In genomic region chr16:25079637-25080375, GRCh38 we compare ENCODE assay signal across 32 cellular contexts.
"Had no signal": no experiment of that assay in that cellular context is flagged by ENCODE, and none has a peak within 500 bp of the region (broad histone marks: within the 10 kb centered on the region; RNA-seq: fewer than 3 reads in every experiment).

No MANE protein-coding gene starts in this region.

- H3K4me3 Mint-ChIP-seq: activated CD4-positive, alpha-beta T cell treated with anti-CD3 and anti-CD28 coated beads, Interleukin-2, amount 10 ng/mL, durations not matched to agents 24 days and 14 days; activated CD8-positive, alpha-beta T cell treated with anti-CD3 and anti-CD28 coated beads for 36 hours; activated naive CD8-positive, alpha-beta T cell treated with anti-CD3 and anti-CD28 coated beads for 36 hours; activated T-cell treated with anti-CD3 and anti-CD28 coated beads, Interleukin-2, amount 50 U/mL, for 72 hours; activated T-helper 17 cell treated with anti-CD3 and anti-CD28 coated beads, Interleukin-2, amount 50 U/mL, for 72 hours had no signal

- H3K4me2 ChIP-seq: PC-9 had no signal

- H3K9me3 Mint-ChIP-seq: activated CD8-positive, alpha-beta T cell treated with anti-CD3 and anti-CD28 coated beads for 36 hours; activated naive CD8-positive, alpha-beta T cell treated with anti-CD3 and anti-CD28 coated beads for 36 hours; activated T-cell treated with anti-CD3 and anti-CD28 coated beads, Interleukin-2, amount 50 U/mL, for 72 hours; activated T-helper 17 cell treated with anti-CD3 and anti-CD28 coated beads, Interleukin-2, amount 50 U/mL, for 72 hours had no signal

- H3K27ac Mint-ChIP-seq: activated CD4-positive, alpha-beta T cell treated with anti-CD3 and anti-CD28 coated beads, Interleukin-2, amount 10 ng/mL, durations not matched to agents 24 days and 14 days; activated CD8-positive, alpha-beta T cell treated with anti-CD3 and anti-CD28 coated beads for 36 hours; activated naive CD8-positive, alpha-beta T cell treated with anti-CD3 and anti-CD28 coated beads for 36 hours; activated T-cell treated with anti-CD3 and anti-CD28 coated beads, Interleukin-2, amount 50 U/mL, for 72 hours; activated T-helper 17 cell treated with anti-CD3 and anti-CD28 coated beads, Interleukin-2, amount 50 U/mL, for 72 hours had no signal

- H3K27me3 ChIP-seq: brain microvascular endothelial cell had no signal

- ATAC-seq: activated CD8-positive, alpha-beta T cell treated with anti-CD3 and anti-CD28 coated beads for 36 hours; activated T-cell treated with anti-CD3 and anti-CD28 coated beads, Interleukin-2, amount 50 U/mL, for 72 hours; activated T-helper 17 cell treated with anti-CD3 and anti-CD28 coated beads, Interleukin-2, amount 50 U/mL, for 72 hours; Right ventricle myocardium inferior had no signal

- H3K36me3 ChIP-seq: brain microvascular endothelial cell had no signal

- H3K4me1 Mint-ChIP-seq: activated CD4-positive, alpha-beta T cell treated with anti-CD3 and anti-CD28 coated beads, Interleukin-2, amount 10 ng/mL, durations not matched to agents 24 days and 14 days; activated naive CD8-positive, alpha-beta T cell treated with anti-CD3 and anti-CD28 coated beads for 36 hours; activated T-helper 17 cell treated with anti-CD3 and anti-CD28 coated beads, Interleukin-2, amount 50 U/mL, for 72 hours had no signal

- H3K4me3 ChIP-seq: PC-9 had no signal

- H3K36me3 Mint-ChIP-seq: activated naive CD8-positive, alpha-beta T cell treated with anti-CD3 and anti-CD28 coated beads for 36 hours had no signal

- H2AFZ ChIP-seq: PC-9 had no signal

- H3K27ac ChIP-seq: brain microvascular endothelial cell, PC-9, RWPE1 had no signal

- H3K27me3 Mint-ChIP-seq: activated CD4-positive, alpha-beta T cell treated with anti-CD3 and anti-CD28 coated beads, Interleukin-2, amount 10 ng/mL, durations not matched to agents 24 days and 14 days; activated CD8-positive, alpha-beta T cell treated with anti-CD3 and anti-CD28 coated beads for 36 hours; activated naive CD8-positive, alpha-beta T cell treated with anti-CD3 and anti-CD28 coated beads for 36 hours; activated T-helper 17 cell treated with anti-CD3 and anti-CD28 coated beads, Interleukin-2, amount 50 U/mL, for 72 hours had no signal

- DNase-seq: activated CD4-positive, alpha-beta T cell treated with anti-CD3 and anti-CD28 coated beads, Interleukin-2, amount 10 ng/mL, durations not matched to agents 24 days and 14 days; activated CD4-positive, alpha-beta T cell treated with anti-CD3 and anti-CD28 coated beads, Interleukin-2, amount 50 U/mL, for 4 hours; activated CD8-positive, alpha-beta T cell treated with anti-CD3 and anti-CD28 coated beads for 36 hours; activated effector memory CD4-positive, alpha-beta T cell treated with anti-CD3 and anti-CD28 coated beads, Interleukin-2, amount 50 U/mL, for 16 hours; activated naive CD4-positive, alpha-beta T cell; activated naive CD4-positive, alpha-beta T cell treated with anti-CD3 and anti-CD28 coated beads, Interleukin-2, amount 50 U/mL, for 16 hours; activated naive CD8-positive, alpha-beta T cell treated with anti-CD3 and anti-CD28 coated beads for 36 hours; activated T-cell treated with anti-CD3 and anti-CD28 coated beads, Interleukin-2, amount 50 U/mL, for 1 hour; activated T-cell treated with anti-CD3 and anti-CD28 coated beads, Interleukin-2, amount 50 U/mL, for 72 hours; amniotic stem cell; aorta; brain microvascular endothelial cell; central memory CD4-positive, alpha-beta T cell; Karpas-422; NCI-H1105; NCI-H1417 treated with DMSO at 0.1 percent for 48 hours; NCI-H187 treated with DMSO at 0.1 percent for 48 hours; NCI-H2081; NCI-H2171 treated with DMSO at 0.1 percent for 48 hours; NCI-H2227 treated with DMSO at 0.1 percent for 48 hours; NCI-H446; NCI-H510A treated with DMSO at 0.1 percent for 48 hours; NCI-H526 treated with DMSO at 0.1 percent for 48 hours; NCI-H774; NK-92 treated with Interleukin-12 subunit alpha and Interleukin-12 subunit beta, amount 100 ng/mL, for 24 hours; PC-9; SIG-M5; SW 1271; T1000 had no signal
